1 cellular context compared by ENCODE assay signal in genomic region chr11:47267858-47268257, GRCh38.
TF ChIP-seq lines count a peak whose summit lies in the region.

No MANE protein-coding gene starts in this region.

TF ChIP-seq in HepG2, 621 proteins besides CTCF, POLR2A, EP300 and RAD21:
- no peak for TF ChIP-seq BATF2 (CRISPR knock-in tag; IDR thresholded peaks at IDR 0.05)
- TF ChIP-seq SOX13 (IDR thresholded peaks at IDR 0.05) = 0 out of 2 replicates have a peak, but pooled peaks have one; percentile 12
- TF ChIP-seq SOX13 (CRISPR knock-in tag; conservative IDR thresholded peaks at IDR 0.05 in 1 of 2, IDR thresholded peaks at IDR 0.05 in 1 of 2) = no peak
